ENCODE assay signal across 8 cellular contexts in genomic region chr12:8697120-8697475, GRCh38. TPM values are rescaled to one million over a fixed set of nuclear protein-coding genes. Genes with fewer than 3 reads are reported as not detected.
DNase-seq lines count a peak whose midpoint lies in the region; ATAC-seq, FAIRE-seq and TF ChIP-seq lines count a peak whose summit lies in the region.

No MANE protein-coding gene starts in this region.

- DNase-seq in AG09309 (ENCODE audit: low read depth) (no peak), RWPE1 (ENCODE audit: low spot score) (peak; percentile 12), medulla oblongata (ENCODE audit: extremely low spot score) (peak; percentile 54), tibial nerve (ENCODE audit: low spot score in 2 of 2) (no peak), GM19239 (ENCODE audit: insufficient read length, low spot score) (no peak)

- H3K4me1 ChIP-seq in ectodermal cell (ENCODE audit: control insufficient read depth, insufficient read depth, low read length) = peaks cover 14% of the 10 kb centered on the region
- peaks cover 0 to 60% (median 10%) of the 10 kb centered on the region in 4 donors for H3K4me1 ChIP-seq in tibial nerve

- H3K27ac ChIP-seq in RWPE1 (peak overlapping the region; percentile 82), ectodermal cell (ENCODE audit: insufficient read depth, low read depth, low read length, poor library complexity, severe bottlenecking) (peak overlapping the region; percentile 95), tibial nerve (peak overlapping the region; percentile 85 to 98 (median 93))

- H3K4me3 ChIP-seq in AG09309 (ENCODE audit: control insufficient read depth, low read depth, low read length) = peak overlapping the region; percentile 67
- peak overlapping the region; percentile 78 for H3K4me3 ChIP-seq in ectodermal cell (ENCODE audit: insufficient read depth, low read depth, low read length)
- peak overlapping the region; percentile 68 to 99 (median 84) for H3K4me3 ChIP-seq in tibial nerve

- ATAC-seq in GM18517 (IDR thresholded peaks at IDR 0.05; ENCODE audit: unreplicated experiment) (peak; percentile 27), HG03342 (IDR thresholded peaks at IDR 0.05; ENCODE audit: unreplicated experiment) (peak; percentile 15)

- CTCF ChIA-PET in RWPE1 (lab: Yijun Ruan, JAX) = no interaction called here

- H3K36me3 ChIP-seq in ectodermal cell (ENCODE audit: control insufficient read depth, insufficient read depth, low read length) (no peaks in the 10 kb centered on the region), tibial nerve (no peaks in the 10 kb centered on the region)

- 0 to 1% methylated on average over 21 of the region's 21 CpGs for WGBS in ectodermal cell, 2 experiments
- WGBS in tibial nerve, 2 donors = 0% methylated on average over 21 of the region's 21 CpGs

- no peaks in the 10 kb centered on the region for H3K9me3 ChIP-seq in ectodermal cell (ENCODE audit: control insufficient read depth, low read length)
- H3K9me3 ChIP-seq in tibial nerve = no peaks in the 10 kb centered on the region

- FAIRE-seq in GM19239 (lab: Jason Lieb, UNC) = no peak

- POLR2A ChIA-PET in RWPE1 (lab: Yijun Ruan, JAX; ENCODE audit: low non-redundant PET) = no interaction called here

- TF ChIP-seq CTCF in AG09309 (IDR thresholded peaks at IDR 0.05; ENCODE audit: control insufficient read depth, insufficient read depth, low read depth, low read length, missing control alignments) (no peak), RWPE1 (conservative IDR thresholded peaks at IDR 0.05; ENCODE audit: low read depth) (no peak), tibial nerve (IDR thresholded peaks at IDR 0.05) (peak in 1 of 5 experiments; percentile 25)

- peak in 1 of 2 donors; percentile 25 for TF ChIP-seq EP300 in tibial nerve (IDR thresholded peaks at IDR 0.05)

- TF ChIP-seq POLR2A in tibial nerve (IDR thresholded peaks at IDR 0.05) = no peak

- no peaks in the 10 kb centered on the region for H3K27me3 ChIP-seq in ectodermal cell (ENCODE audit: control insufficient read depth, insufficient read depth, low read length, poor library complexity, severe bottlenecking)
- H3K27me3 ChIP-seq in tibial nerve = no peaks in the 10 kb centered on the region

RNA-seq across cellular contexts. Expression of gene RIMKLB, which starts 0.7 kb away (rescaled TPM):
- 63.9 TPM for polyA plus RNA-seq in ectodermal cell (2013, experiment 1 of 4)
- polyA plus RNA-seq in ectodermal cell (2013, experiment 2 of 4) = 83.0 TPM
- polyA plus RNA-seq in ectodermal cell (2013, experiment 3 of 4) = 57.0 TPM
- 67.2 TPM for polyA plus RNA-seq in ectodermal cell (2013, experiment 4 of 4)
- 10 to 100 TPM; 53.4 to 76.6 (median 68.9) TPM for total RNA-seq in tibial nerve

RNA-seq across cellular contexts. Expression of gene MFAP5, which starts 34.5 kb away (rescaled TPM):
- polyA plus RNA-seq in ectodermal cell (2013, experiment 1 of 4) = 0.67 TPM
- 0.32 TPM for polyA plus RNA-seq in ectodermal cell (2013, experiment 2 of 4)
- 0.48 TPM for polyA plus RNA-seq in ectodermal cell (2013, experiment 3 of 4)
- polyA plus RNA-seq in ectodermal cell (2013, experiment 4 of 4) = 0.36 TPM
- total RNA-seq in tibial nerve = 100 to 1,000 TPM; 153 to 895 (median 613) TPM

Comparison
In these comparisons a context has a peak if more than half of its experiments do, and no peak if none do; other contexts are left out.
1. DNase-seq: peak in RWPE1 (single experiment) and medulla oblongata (single experiment); none in AG09309 (single experiment), tibial nerve (0 of 2) and GM19239 (single experiment).
2. Peak in every context shown above with its lines, with median percentiles within 50 percentile points of each other: H3K4me3 ChIP-seq and H3K27ac ChIP-seq.